20 cellular contexts compared by ENCODE assay signal in the genomic region with DNA sequence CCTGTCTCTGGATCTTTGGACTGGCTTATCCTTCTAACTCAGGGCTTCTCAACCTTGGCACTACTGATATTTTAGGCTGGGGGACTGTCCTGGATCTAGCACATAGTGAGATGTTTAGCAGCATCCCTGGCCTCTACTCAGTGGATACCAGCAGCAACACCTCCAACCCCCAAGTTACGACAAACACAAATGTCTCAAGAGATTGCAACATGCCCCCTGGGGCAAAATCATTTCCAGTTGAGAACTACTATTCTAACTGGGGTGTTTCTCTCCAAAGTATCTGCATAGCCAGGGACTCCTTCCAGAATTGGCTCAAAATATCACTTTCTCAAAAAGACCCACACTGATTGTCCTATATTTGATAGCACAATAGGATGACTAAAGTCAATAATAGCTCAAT.
"Had no signal": no experiment of that assay in that cellular context is flagged by ENCODE, and none has a peak within 500 bp of the region (broad histone marks: within the 10 kb centered on the region; RNA-seq: fewer than 3 reads in every experiment).

No MANE protein-coding gene starts in this region.

- ATAC-seq: esophagus mucosa; heart left ventricle; left colon; psoas muscle; sciatic nerve; stimulated activated naive B cell treated with anti-CD40 and anti-IgM and Interleukin-4, amounts not matched to agents 10 μg/mL and 1 μg/mL and 100 μg/mL, for 72 hours; stimulated activated naive CD8-positive, alpha-beta T cell treated with anti-CD3 and anti-CD28 coated beads, Interleukin-15, amount 100 ng/mL, for 72 hours had no signal

- H3K27ac ChIP-seq: dorsolateral prefrontal cortex, heart left ventricle, parathyroid adenoma, psoas muscle, testis, tibial nerve had no signal

- H3K9me3 ChIP-seq: psoas muscle, testis, tibial nerve had no signal

- DNase-seq: cortex of kidney; dorsolateral prefrontal cortex; effector CD8-positive, alpha-beta T cell; heart left ventricle; hippocampal formation; left colon; mesendoderm; naive B cell; psoas muscle; retina; stimulated activated CD4-positive, alpha-beta T cell treated with anti-CD3 and anti-CD28 coated beads, Interleukin-2, amount 100 ng/mL, for 24 hours; stimulated activated CD4-positive, alpha-beta T cell treated with anti-CD3 and anti-CD28 coated beads, Interleukin-4, amount 100 ng/mL, for 4 hours; stimulated activated naive B cell treated with anti-CD40 and anti-IgM and Interleukin-4, amounts not matched to agents 10 μg/mL and 1 μg/mL and 100 μg/mL, for 72 hours; stimulated activated naive CD8-positive, alpha-beta T cell treated with anti-CD3 and anti-CD28 coated beads, Interleukin-15, amount 100 ng/mL, for 72 hours; testis had no signal

- H2AFZ ChIP-seq: parathyroid adenoma had no signal

- H3K36me3 ChIP-seq: heart left ventricle, tibial nerve had no signal

- H3K4me1 ChIP-seq: parathyroid adenoma, psoas muscle, testis, tibial nerve had no signal

- FAIRE-seq: frontal cortex had no signal

- H3K4me3 ChIP-seq: dorsolateral prefrontal cortex, heart left ventricle, psoas muscle, testis, tibial nerve had no signal

- H3K79me2 ChIP-seq: parathyroid adenoma had no signal

- H3K27me3 ChIP-seq: dorsolateral prefrontal cortex, heart left ventricle, testis, tibial nerve had no signal

- H3K9ac ChIP-seq: parathyroid adenoma had no signal
